Comparison of ENCODE assay signal across 7 cellular contexts in genomic region chr21:35940074-35940927, GRCh38.
DNase-seq lines count a peak whose midpoint lies in the region; ATAC-seq and TF ChIP-seq lines count a peak whose summit lies in the region.

No MANE protein-coding gene starts in this region.

- H3K27me3 Mint-ChIP-seq in naive thymus-derived CD4-positive, alpha-beta T cell = peaks cover 0 to 14% (median 8%) of the 10 kb centered on the region in 5 donors

- no peaks in the 10 kb centered on the region for H3K27me3 ChIP-seq in SJSA1 (replicated peaks)
- no peaks in the 10 kb centered on the region for H3K27me3 ChIP-seq in naive thymus-derived CD4-positive, alpha-beta T cell (ENCODE audit: control insufficient read depth in 2 of 2, insufficient read depth in 2 of 2, low read length in 2 of 2)

- no peaks in the 10 kb centered on the region for H3K36me3 Mint-ChIP-seq in naive thymus-derived CD4-positive, alpha-beta T cell

- H3K4me3 ChIP-seq in GM12864 (ENCODE audit: low read depth, low read length) = no peak overlapping the region
- no peak overlapping the region for H3K4me3 ChIP-seq in SJSA1
- no peak overlapping the region for H3K4me3 ChIP-seq in naive thymus-derived CD4-positive, alpha-beta T cell (ENCODE audit: low read length)

- peak; percentile 92 for ATAC-seq in esophagus mucosa
- peak; percentile 57 for ATAC-seq in naive thymus-derived CD4-positive, alpha-beta T cell
- ATAC-seq in GM18873 (IDR thresholded peaks at IDR 0.05; ENCODE audit: low FRiP score, unreplicated experiment) = no peak

- H3K27ac Mint-ChIP-seq in naive thymus-derived CD4-positive, alpha-beta T cell = no peak overlapping the region

- no peaks in the 10 kb centered on the region for H3K4me1 ChIP-seq in SJSA1 (replicated peaks)
- no peaks in the 10 kb centered on the region for H3K4me1 ChIP-seq in naive thymus-derived CD4-positive, alpha-beta T cell (ENCODE audit: control insufficient read depth in 2 of 2, insufficient read depth in 2 of 2, low read length in 2 of 2)

- H3K9me3 Mint-ChIP-seq in naive thymus-derived CD4-positive, alpha-beta T cell = no peaks in the 10 kb centered on the region

- CTCF ChIA-PET in naive thymus-derived CD4-positive, alpha-beta T cell (lab: Charles Lee) = no interaction called here

- H3K27ac ChIP-seq in SJSA1 = no peak overlapping the region
- H3K27ac ChIP-seq in naive thymus-derived CD4-positive, alpha-beta T cell (ENCODE audit: low read depth, low read length) = no peak overlapping the region

- intact Hi-C loops in naive thymus-derived CD4-positive, alpha-beta T cell (cut with micrococcal nuclease) = loop anchor here in 1 of 2 donors (1.0 kb wide), 3 partner anchors 540 to 1247 kb away; no protein-coding TSS in a partner anchor

- peaks cover 0 to 1% (median 0%) of the 10 kb centered on the region in 7 donors for H3K4me1 Mint-ChIP-seq in naive thymus-derived CD4-positive, alpha-beta T cell

- POLR2A ChIA-PET in naive thymus-derived CD4-positive, alpha-beta T cell (lab: Charles Lee) = no interaction called here

- peak; percentile 33 for TF ChIP-seq CTCF in GM12864 (IDR thresholded peaks at IDR 0.05; ENCODE audit: low read depth, low read length, missing control alignments)

- no peak overlapping the region for H3K4me3 Mint-ChIP-seq in naive thymus-derived CD4-positive, alpha-beta T cell

- DNase-seq in GM12864 (ENCODE audit: low read depth) (no peak), NCI-H1048 (lab: John Stamatoyannopoulos, UW) (peak; percentile 23), SJSA1 (ENCODE audit: low read depth in 1 of 2, low spot score in 2 of 2) (peak; percentile 39 to 52)
- no peak for DNase-seq in naive thymus-derived CD4-positive, alpha-beta T cell
- DNase-seq in stimulated activated CD4-positive, alpha-beta T cell treated with anti-CD3 and anti-CD28 coated beads, Interleukin-4, amount 100 ng/mL, for 24 hours = no peak

- no peaks in the 10 kb centered on the region for H3K36me3 ChIP-seq in SJSA1
- no peaks in the 10 kb centered on the region for H3K36me3 ChIP-seq in naive thymus-derived CD4-positive, alpha-beta T cell (ENCODE audit: control insufficient read depth in 2 of 3, insufficient read depth in 3 of 3, low read length in 3 of 3)

- no peaks in the 10 kb centered on the region for H3K9me3 ChIP-seq in SJSA1 (replicated peaks)
- H3K9me3 ChIP-seq in naive thymus-derived CD4-positive, alpha-beta T cell (ENCODE audit: control insufficient read depth in 2 of 3, low read length in 3 of 3) = no peaks in the 10 kb centered on the region

Comparison
In these comparisons a context has a peak if more than half of its experiments do, and no peak if none do; other contexts are left out.
1. DNase-seq: peak in NCI-H1048 (single experiment) and SJSA1 (2 of 2); none in GM12864 (single experiment), naive thymus-derived CD4-positive, alpha-beta T cell (0 of 9) and stimulated activated CD4-positive, alpha-beta T cell treated with anti-CD3 and anti-CD28 coated beads, Interleukin-4, amount 100 ng/mL, for 24 hours (single experiment).